ENCODE assay signal across 22 cellular contexts in genomic region chr7:14270099-14270498, GRCh38.
"Had no signal": no experiment of that assay in that cellular context is flagged by ENCODE, and none has a peak within 500 bp of the region (broad histone marks: within the 10 kb centered on the region; RNA-seq: fewer than 3 reads in every experiment).

No MANE protein-coding gene starts in this region.

- H3K9me3 ChIP-seq: heart left ventricle, thoracic aorta, vagina had no signal

- H3K4me3 ChIP-seq: heart left ventricle, thoracic aorta, vagina had no signal

- DNase-seq: activated CD4-positive, alpha-beta T cell treated with anti-CD3 and anti-CD28 coated beads for 36 hours; activated CD4-positive, CD25-positive, alpha-beta regulatory T cell; activated CD8-positive, alpha-beta memory T cell treated with anti-CD3 and anti-CD28 coated beads, Interleukin-2, amount 10 ng/mL, durations not matched to agents 7 days and 5 days; activated CD8-positive, alpha-beta T cell treated with anti-CD3 and anti-CD28 coated beads, Interleukin-2, amount 10 ng/mL, durations not matched to agents 7 days and 5 days; activated naive CD4-positive, alpha-beta T cell; activated T-cell treated with anti-CD3 and anti-CD28 coated beads, Interleukin-2, amount 50 U/mL, for 48 hours; brain microvascular endothelial cell; caudate nucleus; cortex of kidney; foreskin keratinocyte; heart left ventricle; hypothalamus; immature natural killer cell; naive B cell; right cardiac atrium; stimulated activated CD4-positive, alpha-beta T cell treated with anti-CD3 and anti-CD28 coated beads, Interleukin-4, amount 100 ng/mL, for 1 hour; T-helper 17 cell; T1000 had no signal

- H3K36me3 ChIP-seq: brain microvascular endothelial cell, heart left ventricle, thoracic aorta, vagina had no signal

- H3K27ac ChIP-seq: brain microvascular endothelial cell, foreskin keratinocyte, heart left ventricle, thoracic aorta, vagina had no signal

- H3K4me1 ChIP-seq: foreskin keratinocyte, vagina had no signal

- H3K27me3 ChIP-seq: brain microvascular endothelial cell, foreskin keratinocyte, heart left ventricle, vagina had no signal

- FAIRE-seq: astrocyte, endothelial cell of umbilical vein had no signal
